Comparison of ENCODE assay signal across 8 cellular contexts in the genomic region with DNA sequence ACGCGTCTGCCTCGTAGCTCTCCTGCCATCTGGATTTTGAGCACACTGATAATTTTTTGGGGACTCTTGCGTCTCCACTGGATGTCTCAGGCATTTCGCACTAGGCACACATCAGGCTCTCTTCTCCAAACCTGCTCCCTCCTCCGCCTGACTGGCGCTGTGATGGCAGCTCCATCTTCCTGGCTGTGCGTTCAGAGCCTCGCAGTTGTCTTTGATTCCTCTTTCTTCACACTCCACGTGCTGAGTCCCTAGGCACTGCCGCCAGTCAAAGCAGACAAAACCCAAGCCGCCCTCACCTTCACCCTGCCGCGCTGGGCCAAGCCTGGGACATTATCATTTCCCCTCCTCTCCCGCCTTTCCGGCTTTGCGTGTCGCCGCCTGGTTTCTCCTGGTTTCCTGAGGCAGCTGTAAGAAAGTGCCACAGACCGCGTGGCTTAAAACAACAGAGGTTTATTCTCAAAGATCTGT. TPM values are rescaled to one million over a fixed set of nuclear protein-coding genes. Genes with fewer than 3 reads are reported as not detected.
DNase-seq lines count a peak whose midpoint lies in the region; ATAC-seq and TF ChIP-seq lines count a peak whose summit lies in the region.

No MANE protein-coding gene starts in this region.

- H3K4me2 ChIP-seq in BLaER1, result peak overlapping the region; percentile 94

- TF ChIP-seq POLR2A in GM18526 (IDR thresholded peaks at IDR 0.05; ENCODE audit: extremely low read depth, insufficient read length), result peak; percentile 7

- no peaks in the 10 kb centered on the region for H3K27me3 ChIP-seq in BLaER1
- H3K27me3 ChIP-seq in foreskin keratinocyte, result peaks cover 2% of the 10 kb centered on the region

- TF ChIP-seq CTCF in foreskin keratinocyte (conservative IDR thresholded peaks at IDR 0.05) (peak; percentile 24), omental fat pad (IDR thresholded peaks at IDR 0.05) (no peak)

- no peaks in the 10 kb centered on the region for H3K9me3 Mint-ChIP-seq in activated T-cell treated with anti-CD3 and anti-CD28 coated beads, Interleukin-2, amount 50 U/mL, for 24 hours

- 0 out of 2 replicates have a peak, but pooled peaks cover 9% of the 10 kb centered on the region for H3K9me3 ChIP-seq in BLaER1

- peaks cover 50% of the 10 kb centered on the region for H3K36me3 Mint-ChIP-seq in activated T-cell treated with anti-CD3 and anti-CD28 coated beads, Interleukin-2, amount 50 U/mL, for 24 hours (ENCODE audit: low read depth)

- peaks cover 44% of the 10 kb centered on the region for H4K20me1 ChIP-seq in BLaER1

- H3K27ac ChIP-seq in BLaER1, result peak overlapping the region; percentile 92
- peak overlapping the region; percentile 25 for H3K27ac ChIP-seq in foreskin keratinocyte

- H3K4me1 Mint-ChIP-seq in activated T-cell treated with anti-CD3 and anti-CD28 coated beads, Interleukin-2, amount 50 U/mL, for 24 hours (ENCODE audit: low read depth), result peaks cover 37% of the 10 kb centered on the region

- intact Hi-C loops in sciatic nerve (cut with DNase I), result loop anchor here (5.0 to 10.0 kb wide), 2 partner anchors 95 to 137 kb away; no protein-coding TSS in a partner anchor

- peak; percentile 50 for DNase-seq in NCI-H2227 treated with DMSO at 0.1 percent for 48 hours (lab: John Stamatoyannopoulos, UW)
- DNase-seq in activated T-cell treated with anti-CD3 and anti-CD28 coated beads, Interleukin-2, amount 50 U/mL, for 24 hours, result no peak
- peak; percentile 19 to 56 for DNase-seq in foreskin keratinocyte
- no peak for DNase-seq in omental fat pad (ENCODE audit: low spot score)
- DNase-seq in sciatic nerve (ENCODE audit: low spot score), result no peak

- peak overlapping the region; percentile 100 for H3K4me3 ChIP-seq in BLaER1

- H3K27me3 Mint-ChIP-seq in activated T-cell treated with anti-CD3 and anti-CD28 coated beads, Interleukin-2, amount 50 U/mL, for 24 hours, result peaks cover 3% of the 10 kb centered on the region

- peak overlapping the region; percentile 99 for H3K4me3 Mint-ChIP-seq in activated T-cell treated with anti-CD3 and anti-CD28 coated beads, Interleukin-2, amount 50 U/mL, for 24 hours

- H3K36me3 ChIP-seq in BLaER1, result peaks cover 37% of the 10 kb centered on the region

- H3K9ac ChIP-seq in BLaER1, result peak overlapping the region; percentile 93

- H3K4me1 ChIP-seq in BLaER1 (peaks cover 31% of the 10 kb centered on the region), foreskin keratinocyte (no peaks in the 10 kb centered on the region)

- peak overlapping the region; percentile 97 for H3K27ac Mint-ChIP-seq in activated T-cell treated with anti-CD3 and anti-CD28 coated beads, Interleukin-2, amount 50 U/mL, for 24 hours

- ATAC-seq in HG02973 (IDR thresholded peaks at IDR 0.05; ENCODE audit: unreplicated experiment) (peak; percentile 32), foreskin keratinocyte (peak; percentile 38), omental fat pad (ENCODE audit: low FRiP score) (peak; percentile 7), sciatic nerve (no peak)

RNA-seq across cellular contexts. Expression of gene PSMG4, which starts 0.8 kb away (rescaled TPM):
- 19.2 and 20.1 TPM in 2 replicates for total RNA-seq in foreskin keratinocyte
- 25.1 and 32.0 TPM in 2 replicates for polyA plus RNA-seq in foreskin keratinocyte
- 10 to 100 TPM in 3 of 4 donors, 1 to 10 TPM in 1; 6.8 to 25.2 (median 23.3) TPM for total RNA-seq in omental fat pad
- 21.2 TPM for total RNA-seq in sciatic nerve

RNA-seq across cellular contexts. Expression of gene TUBB2B, which starts 32.1 kb away (rescaled TPM):
- total RNA-seq in foreskin keratinocyte, result 1.2 TPM in 1 of 2 replicates, not detected in the other
- polyA plus RNA-seq in foreskin keratinocyte, result 0.04 and 0.85 TPM in 2 replicates
- 1 to 10 TPM; 2.4 to 8.9 (median 3.9) TPM for total RNA-seq in omental fat pad
- total RNA-seq in sciatic nerve, result 39.4 TPM

Comparison
In these comparisons a context has a peak if more than half of its experiments do, and no peak if none do; other contexts are left out.
1. DNase-seq: peak in NCI-H2227 treated with DMSO at 0.1 percent for 48 hours (single experiment) and foreskin keratinocyte (2 of 2); none in activated T-cell treated with anti-CD3 and anti-CD28 coated beads, Interleukin-2, amount 50 U/mL, for 24 hours (single experiment), omental fat pad (single experiment) and sciatic nerve (single experiment).